Comparison of ENCODE assay signal across 8 cellular contexts in genomic region chr4:109574443-109574850, GRCh38. TPM values are rescaled to one million over a fixed set of nuclear protein-coding genes. Genes with fewer than 3 reads are reported as not detected.
DNase-seq lines count a peak whose midpoint lies in the region; ATAC-seq and TF ChIP-seq lines count a peak whose summit lies in the region.

No MANE protein-coding gene starts in this region.

- H3K4me1 ChIP-seq in mesendoderm (ENCODE audit: control insufficient read depth, low read depth, low read length) = no peaks in the 10 kb centered on the region

- no peak overlapping the region for H3K27ac ChIP-seq in mesendoderm (ENCODE audit: low read depth, low read length)

- no peak overlapping the region for H3K56ac ChIP-seq in mesendoderm (ENCODE audit: low read length)

- in situ Hi-C loops in GM13977 (cut with MboI; ENCODE audit: low pct_unique_long_range_greater_than_20kb, low sequenced_read_pairs, unreplicated experiment) = no loop called here

- no peak overlapping the region for H2BK15ac ChIP-seq in mesendoderm (replicated peaks; ENCODE audit: low read depth)

- H2BK5ac ChIP-seq in mesendoderm (ENCODE audit: low read length) = no peak overlapping the region

- no CpG with 5 or more reads among the region's 6 CpGs for WGBS in mesendoderm (ENCODE audit: extremely low coverage, insufficient coverage, low lambda C conversion rate)

- no peaks in the 10 kb centered on the region for H3K36me3 ChIP-seq in mesendoderm (ENCODE audit: control insufficient read depth, insufficient read depth, low read length)

- no peak overlapping the region for H2BK120ac ChIP-seq in mesendoderm (ENCODE audit: low read depth, low read length)

- no peak overlapping the region for H4K8ac ChIP-seq in mesendoderm (ENCODE audit: low read depth, low read length)

- H3K18ac ChIP-seq in mesendoderm (ENCODE audit: low read length) = no peak overlapping the region

- H3K9ac ChIP-seq in mesendoderm (ENCODE audit: low read length) = no peak overlapping the region

- H3K79me2 ChIP-seq in mesendoderm (ENCODE audit: control insufficient read depth, insufficient read depth, low read length) = no peaks in the 10 kb centered on the region

- DNase-seq in GM13977 (ENCODE audit: low spot score) = no peak
- DNase-seq in NCI-H69 (lab: John Stamatoyannopoulos, UW) = peak; percentile 69
- DNase-seq in cardiac fibroblast (ENCODE audit: low read depth in 2 of 2) = peak; percentile 39 to 59
- peak; percentile 26 for DNase-seq in mesendoderm
- DNase-seq in ureter (ENCODE audit: low spot score) = no peak
- no peak for DNase-seq in NCI-H2029 (lab: John Stamatoyannopoulos, UW)

- no peak overlapping the region for H4K5ac ChIP-seq in mesendoderm (ENCODE audit: low read length)

- peak; percentile 5 for TF ChIP-seq CTCF in GM13977 (IDR thresholded peaks at IDR 0.05; ENCODE audit: extremely low read depth, insufficient read depth, missing control alignments)
- peak; percentile 32 for TF ChIP-seq CTCF in cardiac fibroblast (IDR thresholded peaks at IDR 0.05; ENCODE audit: low read depth, low read length)

- H2AK5ac ChIP-seq in mesendoderm (ENCODE audit: low read length) = no peak overlapping the region

- no peak overlapping the region for H3K4me2 ChIP-seq in mesendoderm (ENCODE audit: low read length)

- H3K27me3 ChIP-seq in mesendoderm (ENCODE audit: insufficient read depth, low read length, poor library complexity) = no peaks in the 10 kb centered on the region

- ATAC-seq in HG03175 (IDR thresholded peaks at IDR 0.05; ENCODE audit: unreplicated experiment) (no peak), GM21360 (IDR thresholded peaks at IDR 0.05; ENCODE audit: unreplicated experiment) (no peak)

- no peak overlapping the region for H3K23ac ChIP-seq in mesendoderm (ENCODE audit: low read length)

- H3K4ac ChIP-seq in mesendoderm (ENCODE audit: low read depth, low read length) = no peak overlapping the region

- H3K4me3 ChIP-seq in cardiac fibroblast (replicated peaks in 1 of 2; ENCODE audit: low read depth in 2 of 2, low read length in 2 of 2) = no peak overlapping the region
- no peak overlapping the region for H3K4me3 ChIP-seq in mesendoderm (ENCODE audit: low read length)

- no peaks in the 10 kb centered on the region for H3K79me1 ChIP-seq in mesendoderm (ENCODE audit: low read length)

RNA-seq across cellular contexts. Expression of gene MCUB, which starts 14.4 kb away (rescaled TPM):
- polyA plus RNA-seq in mesendoderm (2013, experiment 1 of 2) = 8.3 TPM
- 8.8 TPM for polyA plus RNA-seq in mesendoderm (2013, experiment 2 of 2)
- 9.0 TPM for total RNA-seq in ureter

Comparison
In these comparisons a context has a peak if more than half of its experiments do, and no peak if none do; other contexts are left out.
1. DNase-seq: peak in NCI-H69 (single experiment), cardiac fibroblast (2 of 2) and mesendoderm (single experiment); none in GM13977 (single experiment), ureter (single experiment) and NCI-H2029 (single experiment).